Comparison of ENCODE assay signal across 7 cellular contexts in genomic region chr7:105521731-105522458, GRCh38. TPM values are rescaled to one million over a fixed set of nuclear protein-coding genes. Genes with fewer than 3 reads are reported as not detected.
DNase-seq lines count a peak whose midpoint lies in the region; ATAC-seq and TF ChIP-seq lines count a peak whose summit lies in the region.

PUS7 (minus strand) TSS chr7:105522271; CDS start chr7:105508512, 13,759 bp downstream.

- no peaks in the 10 kb centered on the region for H3K36me3 ChIP-seq in hepatocyte (replicated peaks; ENCODE audit: insufficient read depth, low read depth)

- no peaks in the 10 kb centered on the region for H3K9me2 ChIP-seq in hepatocyte (replicated peaks; ENCODE audit: insufficient read depth)

- H3K9me3 ChIP-seq in hepatocyte (ENCODE audit: low read depth): no peaks in the 10 kb centered on the region

- no peaks in the 10 kb centered on the region for H3K9me3 Mint-ChIP-seq in T-helper 2 cell treated with Interferon-gamma antibody and Interleukin-4, amounts not matched to agents 5 μg/mL and 100 μg/mL, for 36 hours

- peak; percentile 59 for DNase-seq in NCI-H1694 treated with DMSO at 0.1 percent for 48 hours (lab: John Stamatoyannopoulos, UW)
- peak; percentile 80 for DNase-seq in T-helper 2 cell treated with Interferon-gamma antibody and Interleukin-4, amounts not matched to agents 5 μg/mL and 100 μg/mL, for 36 hours (ENCODE audit: low spot score)
- DNase-seq in astrocyte of the cerebellum (ENCODE audit: low read depth): peak; percentile 56
- peak; percentile 96 for DNase-seq in hepatocyte (ENCODE audit: low spot score)
- peak; percentile 59 for DNase-seq in retinal pigment epithelial cell (ENCODE audit: low read depth)

- H2AFZ ChIP-seq in hepatocyte: peak within 1 kb of the TSS; percentile 89

- 0% methylated on average over 19 of the region's 96 CpGs for WGBS in hepatocyte (ENCODE audit: low lambda C conversion rate, missing lambda C conversion rate)

- H3K4me3 ChIP-seq in astrocyte of the cerebellum (ENCODE audit: low read depth, low read length) (peak within 1 kb of the TSS; percentile 82), hepatocyte (peak within 1 kb of the TSS; percentile 88), retinal pigment epithelial cell (ENCODE audit: low read length) (peak within 1 kb of the TSS; percentile 77)

- H3K36me3 Mint-ChIP-seq in T-helper 2 cell treated with Interferon-gamma antibody and Interleukin-4, amounts not matched to agents 5 μg/mL and 100 μg/mL, for 36 hours (ENCODE audit: low read depth): peaks cover 9% of the 10 kb centered on the region

- peak within 1 kb of the TSS; percentile 91 for H3K4me2 ChIP-seq in hepatocyte

- no peaks in the 10 kb centered on the region for H3K27me3 ChIP-seq in hepatocyte

- H3K27me3 Mint-ChIP-seq in T-helper 2 cell treated with Interferon-gamma antibody and Interleukin-4, amounts not matched to agents 5 μg/mL and 100 μg/mL, for 36 hours (ENCODE audit: low read depth): no peaks in the 10 kb centered on the region

- peaks cover 10% of the 10 kb centered on the region for H3K4me1 Mint-ChIP-seq in T-helper 2 cell treated with Interferon-gamma antibody and Interleukin-4, amounts not matched to agents 5 μg/mL and 100 μg/mL, for 36 hours (ENCODE audit: low read depth)

- peak within 1 kb of the TSS; percentile 86 for H3K27ac ChIP-seq in hepatocyte

- peaks cover 7% of the 10 kb centered on the region for H3K4me1 ChIP-seq in hepatocyte (ENCODE audit: insufficient read depth)

- H3K79me2 ChIP-seq in hepatocyte: peaks cover 38% of the 10 kb centered on the region

- in situ Hi-C loops in astrocyte of the cerebellum (cut with HindIII; ENCODE audit: low sequenced_read_pairs): no loop called here

- H4K20me1 ChIP-seq in hepatocyte (ENCODE audit: insufficient read depth, poor library complexity, severe bottlenecking): no peaks in the 10 kb centered on the region

- peak within 1 kb of the TSS; percentile 98 for H3K27ac Mint-ChIP-seq in T-helper 2 cell treated with Interferon-gamma antibody and Interleukin-4, amounts not matched to agents 5 μg/mL and 100 μg/mL, for 36 hours

- no peak for TF ChIP-seq CTCF in astrocyte of the cerebellum (IDR thresholded peaks at IDR 0.05; ENCODE audit: low read depth, low read length, missing control alignments)
- TF ChIP-seq CTCF in hepatocyte (IDR thresholded peaks at IDR 0.05; ENCODE audit: poor library complexity): no peak
- TF ChIP-seq CTCF in retinal pigment epithelial cell (conservative IDR thresholded peaks at IDR 0.05; ENCODE audit: low read depth, low read length): no peak

- H3K4me3 Mint-ChIP-seq in T-helper 2 cell treated with Interferon-gamma antibody and Interleukin-4, amounts not matched to agents 5 μg/mL and 100 μg/mL, for 36 hours: peak within 1 kb of the TSS; percentile 97

- ATAC-seq in GM18502 (IDR thresholded peaks at IDR 0.05; ENCODE audit: poor library complexity, unreplicated experiment) (peak; percentile 92), HG02885 (IDR thresholded peaks at IDR 0.05; ENCODE audit: poor library complexity, unreplicated experiment) (peak; percentile 85)

RNA-seq across cellular contexts. Expression of gene PUS7, which starts in this region (rescaled TPM):
- total RNA-seq in hepatocyte: 10.9 and 12.6 TPM in 2 replicates
- polyA plus RNA-seq in hepatocyte: 4.3 and 6.1 TPM in 2 replicates

Comparison
In these comparisons a context has a peak if more than half of its experiments do, and no peak if none do; other contexts are left out.
1. Peak in every context shown above with its lines: DNase-seq, ATAC-seq, H3K4me3 ChIP-seq and H3K27ac ChIP-seq.